In the genomic region with DNA sequence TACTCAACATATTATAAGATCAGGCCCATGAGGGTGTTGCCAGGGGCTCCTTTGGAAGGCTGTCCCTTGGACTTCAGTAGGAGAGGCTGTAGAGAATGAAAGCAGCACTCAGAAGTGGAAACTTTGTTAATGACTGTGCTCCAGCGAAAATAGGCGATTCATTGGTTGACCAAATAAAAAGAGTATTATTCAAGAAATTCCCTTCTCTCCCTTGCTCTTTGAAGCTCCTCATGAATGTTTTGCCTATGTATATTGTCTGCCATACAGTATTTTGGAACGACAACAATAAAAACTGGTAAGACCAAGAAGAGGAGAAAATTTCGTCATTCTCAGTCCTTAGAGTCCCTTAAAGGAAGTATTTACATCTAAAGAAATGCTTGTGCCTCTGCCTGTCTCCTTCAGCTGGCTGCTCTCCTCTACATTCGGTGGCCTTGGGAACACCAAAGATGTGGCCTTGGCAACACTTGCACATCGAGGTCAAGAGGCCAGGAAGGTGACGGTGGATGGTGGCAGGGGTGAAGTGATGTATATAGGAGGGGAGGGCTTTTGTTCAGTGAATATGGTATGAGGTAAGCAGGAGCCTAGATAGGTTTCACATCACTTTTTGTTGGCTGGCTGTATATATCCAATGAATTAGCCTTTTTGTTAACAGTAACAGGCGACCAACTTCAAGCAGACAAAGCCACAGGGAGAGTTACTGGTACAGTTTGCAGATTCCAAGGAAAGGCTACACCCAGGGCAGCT, we compare ENCODE assay signal across 21 cellular contexts.
DNase-seq lines count a peak whose midpoint lies in the region; ATAC-seq, FAIRE-seq and TF ChIP-seq lines count a peak whose summit lies in the region.
"Had no signal": no experiment of that assay in that cellular context is flagged by ENCODE, and none has a peak within 500 bp of the region (broad histone marks: within the 10 kb centered on the region; RNA-seq: fewer than 3 reads in every experiment).

No MANE protein-coding gene starts in this region.

- no peaks in the 10 kb centered on the region for H3K27me3 Mint-ChIP-seq in CD8-positive, alpha-beta memory T cell

- CTCF ChIA-PET in IMR-90 (lab: Yijun Ruan, JAX): no interaction called here
- CTCF ChIA-PET in CD8-positive, alpha-beta memory T cell (lab: Charles Lee): no interaction called here

- no peak overlapping the region for H3K18ac ChIP-seq in IMR-90 (ENCODE audit: low read depth, low read length)

- no peak overlapping the region for H3K9ac ChIP-seq in IMR-90 (ENCODE audit: low read depth, low read length)

- H3K27ac ChIP-seq in IMR-90 (ENCODE audit: insufficient read depth, low read length): no peak overlapping the region
- no peak overlapping the region for H3K27ac ChIP-seq in CD8-positive, alpha-beta memory T cell (ENCODE audit: low read depth, low read length)
- H3K27ac ChIP-seq in upper lobe of right lung: no peak overlapping the region
- H3K27ac ChIP-seq in pancreas: no peak overlapping the region
- H3K27ac ChIP-seq: SK-N-MC had no signal

- 0 out of 2 replicates have a peak overlapping the region, but pooled peaks have one; percentile 59 for H3K14ac ChIP-seq in IMR-90 (replicated peaks; ENCODE audit: low read depth, low read length)

- H4K91ac ChIP-seq in IMR-90 (ENCODE audit: insufficient read depth, low read depth, low read length): no peak overlapping the region

- no peak overlapping the region for H3K27ac Mint-ChIP-seq in stimulated activated effector memory CD8-positive, alpha-beta T cell treated with anti-CD3 and anti-CD28 coated beads, Interleukin-12 subunit alpha, Interleukin-12 subunit beta, amount 100 ng/mL, for 72 hours
- no peak overlapping the region for H3K27ac Mint-ChIP-seq in CD8-positive, alpha-beta memory T cell
- H3K27ac Mint-ChIP-seq: CD4-positive, alpha-beta memory T cell; T-cell had no signal

- no peak overlapping the region for H2AFZ ChIP-seq in IMR-90 (replicated peaks; ENCODE audit: low read length, poor library complexity)

- peaks cover 2% of the 10 kb centered on the region for H3K9me3 Mint-ChIP-seq in stimulated activated effector memory CD8-positive, alpha-beta T cell treated with anti-CD3 and anti-CD28 coated beads, Interleukin-12 subunit alpha, Interleukin-12 subunit beta, amount 100 ng/mL, for 72 hours
- H3K9me3 Mint-ChIP-seq in CD8-positive, alpha-beta memory T cell: peaks cover 0 to 3% (median 0%) of the 10 kb centered on the region in 5 donors

- in situ Hi-C loops in IMR-90 (cut with MboI; ENCODE audit: low sequenced_read_pairs): no loop called here

- dilution Hi-C loops in IMR-90 (cut with HindIII; ENCODE audit: low sequenced_read_pairs, unreplicated experiment): no loop called here

- TF ChIP-seq POLR2A in IMR-90 (IDR thresholded peaks at IDR 0.05; ENCODE audit: low read depth, low read length): no peak

- POLR2A ChIA-PET in IMR-90 (lab: Charles Lee; ENCODE audit: unreplicated experiment): no interaction called here
- POLR2A ChIA-PET in CD8-positive, alpha-beta memory T cell (lab: Charles Lee): no interaction called here

- no peaks in the 10 kb centered on the region for H3K79me1 ChIP-seq in IMR-90 (ENCODE audit: low read depth in 1 of 2, low read length in 2 of 2)

- FAIRE-seq in pancreas (lab: Jason Lieb, UNC): no peak

- H3K4me3 ChIP-seq in IMR-90 (ENCODE audit: insufficient read depth, low read depth, low read length) (no peak overlapping the region), upper lobe of right lung (no peak overlapping the region), pancreas (no peak overlapping the region)
- H3K4me3 ChIP-seq in CD8-positive, alpha-beta memory T cell (ENCODE audit: low read length): no peak overlapping the region
- H3K4me3 ChIP-seq: SK-N-MC had no signal

- H3K4me2 ChIP-seq in IMR-90 (ENCODE audit: low read depth, low read length): no peak overlapping the region

- no peak overlapping the region; the same call in 1 of the 2 replicates for H3K4ac ChIP-seq in IMR-90 (ENCODE audit: low read depth, low read length)

- no peaks in the 10 kb centered on the region for H3K4me1 Mint-ChIP-seq in stimulated activated effector memory CD8-positive, alpha-beta T cell treated with anti-CD3 and anti-CD28 coated beads, Interleukin-12 subunit alpha, Interleukin-12 subunit beta, amount 100 ng/mL, for 72 hours
- H3K4me1 Mint-ChIP-seq in CD8-positive, alpha-beta memory T cell: no peaks in the 10 kb centered on the region
- H3K4me1 Mint-ChIP-seq: CD4-positive, alpha-beta memory T cell; T-cell had no signal

- H3K4me3 Mint-ChIP-seq in stimulated activated effector memory CD8-positive, alpha-beta T cell treated with anti-CD3 and anti-CD28 coated beads, Interleukin-12 subunit alpha, Interleukin-12 subunit beta, amount 100 ng/mL, for 72 hours: no peak overlapping the region
- no peak overlapping the region for H3K4me3 Mint-ChIP-seq in CD8-positive, alpha-beta memory T cell
- H3K4me3 Mint-ChIP-seq: CD4-positive, alpha-beta memory T cell; T-cell had no signal

- no peak overlapping the region for H2BK15ac ChIP-seq in IMR-90 (ENCODE audit: low read depth, low read length)

- peaks cover 2% of the 10 kb centered on the region for H3K4me1 ChIP-seq in IMR-90 (ENCODE audit: control insufficient read depth, insufficient read depth, low read length)
- H3K4me1 ChIP-seq in CD8-positive, alpha-beta memory T cell (ENCODE audit: insufficient read depth, low read length): no peaks in the 10 kb centered on the region
- no peaks in the 10 kb centered on the region for H3K4me1 ChIP-seq in upper lobe of right lung
- no peaks in the 10 kb centered on the region for H3K4me1 ChIP-seq in pancreas
- H3K4me1 ChIP-seq: BE2C had no signal

- H2AK9ac ChIP-seq in IMR-90 (replicated peaks; ENCODE audit: low read depth, low read length, poor library complexity): no peak overlapping the region

- no peak overlapping the region for H3K56ac ChIP-seq in IMR-90 (ENCODE audit: extremely low read depth, insufficient read depth, low read length)

- peak; percentile 75 for ATAC-seq in GM18868 (IDR thresholded peaks at IDR 0.05; ENCODE audit: unreplicated experiment)
- ATAC-seq in HG02798 (IDR thresholded peaks at IDR 0.05; ENCODE audit: poor library complexity, unreplicated experiment): peak; percentile 69
- no peak for ATAC-seq in IMR-90 (ENCODE audit: low read depth)
- peak; percentile 28 for ATAC-seq in stimulated activated effector memory CD8-positive, alpha-beta T cell treated with anti-CD3 and anti-CD28 coated beads, Interleukin-12 subunit alpha, Interleukin-12 subunit beta, amount 100 ng/mL, for 72 hours
- ATAC-seq in upper lobe of right lung: no peak
- no peak for ATAC-seq in GM21576 (IDR thresholded peaks at IDR 0.05; ENCODE audit: unreplicated experiment)
- no peak for ATAC-seq in pancreas
- ATAC-seq: T-cell had no signal

- DNase-seq in IMR-90: no peak
- DNase-seq in stimulated activated effector memory CD8-positive, alpha-beta T cell treated with anti-CD3 and anti-CD28 coated beads, Interleukin-12 subunit alpha, Interleukin-12 subunit beta, amount 100 ng/mL, for 72 hours (ENCODE audit: low spot score in 2 of 2): no peak
- DNase-seq in CD8-positive, alpha-beta memory T cell: no peak
- DNase-seq in upper lobe of right lung: no peak
- no peak for DNase-seq in pancreas
- DNase-seq: BE2C; CD4-positive, alpha-beta memory T cell; HCEC 1CT; Karpas-422; MM.1S; NCI-H1417 treated with DMSO at 0.1 percent for 48 hours; NCI-H2081; NCI-H2227 treated with DMSO at 0.1 percent for 48 hours; NCI-H526; OCI-M1; T-cell; T1000 had no signal

- WGBS in IMR-90 (ENCODE audit: extremely low coverage in 2 of 2, insufficient read length in 1 of 2), 2 experiments: no CpG with 5 or more reads among the region's 8 CpGs
- WGBS in pancreas, 2 donors: 65 to 84% methylated on average over 8 of the region's 8 CpGs

- H4K20me1 ChIP-seq in IMR-90 (ENCODE audit: insufficient read depth, low read length): no peaks in the 10 kb centered on the region

- TF ChIP-seq RAD21 in IMR-90 (IDR thresholded peaks at IDR 0.05; ENCODE audit: low read length): no peak

- H3K36me3 Mint-ChIP-seq in stimulated activated effector memory CD8-positive, alpha-beta T cell treated with anti-CD3 and anti-CD28 coated beads, Interleukin-12 subunit alpha, Interleukin-12 subunit beta, amount 100 ng/mL, for 72 hours: no peaks in the 10 kb centered on the region
- H3K36me3 Mint-ChIP-seq in CD8-positive, alpha-beta memory T cell: no peaks in the 10 kb centered on the region
- H3K36me3 Mint-ChIP-seq: CD4-positive, alpha-beta memory T cell; T-cell had no signal

- no peaks in the 10 kb centered on the region for H3K36me3 ChIP-seq in IMR-90 (ENCODE audit: control insufficient read depth, insufficient read depth, low read length)
- no peaks in the 10 kb centered on the region for H3K36me3 ChIP-seq in CD8-positive, alpha-beta memory T cell (ENCODE audit: insufficient read depth, low read length)
- no peaks in the 10 kb centered on the region for H3K36me3 ChIP-seq in upper lobe of right lung
- H3K36me3 ChIP-seq in pancreas: no peaks in the 10 kb centered on the region
- H3K36me3 ChIP-seq: BE2C had no signal

- BruUV-seq in IMR-90 (replicated peaks; lab: Mats Ljungman, UMichigan): no TSS peak

- no peak overlapping the region for H2BK5ac ChIP-seq in IMR-90 (ENCODE audit: low read depth, low read length, poor library complexity, severe bottlenecking)

- no peak overlapping the region for H3K23ac ChIP-seq in IMR-90 (ENCODE audit: low read depth, low read length)

- no peak overlapping the region for H4K8ac ChIP-seq in IMR-90 (ENCODE audit: low read depth in 2 of 2, low read length in 2 of 2)

- H2BK120ac ChIP-seq in IMR-90 (ENCODE audit: low read depth, low read length): no peak overlapping the region

- no peak overlapping the region for H2BK20ac ChIP-seq in IMR-90 (ENCODE audit: low read depth, low read length)

- TF ChIP-seq CTCF in IMR-90 (conservative IDR thresholded peaks at IDR 0.05; ENCODE audit: low read depth, low read length) (no peak), upper lobe of right lung (IDR thresholded peaks at IDR 0.05) (no peak), pancreas (IDR thresholded peaks at IDR 0.05) (no peak)

- H3K9me1 ChIP-seq in IMR-90 (ENCODE audit: insufficient read depth, low read length): no peaks in the 10 kb centered on the region; the same call in 1 of the 2 replicates

- intact Hi-C loops in IMR-90 (cut with micrococcal nuclease) (no loop called here), upper lobe of right lung (cut with DNase I) (no loop called here), pancreas (cut with DNase I) (no loop called here)

- 0 out of 2 replicates have a peak overlapping the region, but pooled peaks have one; percentile 9 for H2AK5ac ChIP-seq in IMR-90 (ENCODE audit: low read depth, low read length)

- H3K9me3 ChIP-seq in IMR-90 (ENCODE audit: control insufficient read depth, insufficient read depth, low read length) (no peaks in the 10 kb centered on the region), upper lobe of right lung (no peaks in the 10 kb centered on the region), pancreas (no peaks in the 10 kb centered on the region)
- no peaks in the 10 kb centered on the region for H3K9me3 ChIP-seq in CD8-positive, alpha-beta memory T cell (ENCODE audit: low read length)
- H3K9me3 ChIP-seq: BE2C had no signal

- no peak overlapping the region for H4K5ac ChIP-seq in IMR-90 (ENCODE audit: low read depth, low read length)

- H3K27me3 ChIP-seq in IMR-90 (ENCODE audit: control insufficient read depth, insufficient read depth, low read length) (no peaks in the 10 kb centered on the region), upper lobe of right lung (no peaks in the 10 kb centered on the region), pancreas (no peaks in the 10 kb centered on the region)
- H3K27me3 ChIP-seq in CD8-positive, alpha-beta memory T cell (ENCODE audit: insufficient read depth, low read length, poor library complexity, severe bottlenecking): no peaks in the 10 kb centered on the region
- H3K27me3 ChIP-seq: BE2C had no signal

Comparison
In these comparisons a context has a peak if more than half of its experiments do, and no peak if none do; other contexts are left out.
1. ATAC-seq: peak in GM18868 (single experiment), HG02798 (single experiment) and stimulated activated effector memory CD8-positive, alpha-beta T cell treated with anti-CD3 and anti-CD28 coated beads, Interleukin-12 subunit alpha, Interleukin-12 subunit beta, amount 100 ng/mL, for 72 hours (single experiment); none in IMR-90 (single experiment), upper lobe of right lung (single experiment), GM21576 (single experiment) and pancreas (0 of 4).